ENCODE assay signal across 29 cellular contexts in the genomic region with DNA sequence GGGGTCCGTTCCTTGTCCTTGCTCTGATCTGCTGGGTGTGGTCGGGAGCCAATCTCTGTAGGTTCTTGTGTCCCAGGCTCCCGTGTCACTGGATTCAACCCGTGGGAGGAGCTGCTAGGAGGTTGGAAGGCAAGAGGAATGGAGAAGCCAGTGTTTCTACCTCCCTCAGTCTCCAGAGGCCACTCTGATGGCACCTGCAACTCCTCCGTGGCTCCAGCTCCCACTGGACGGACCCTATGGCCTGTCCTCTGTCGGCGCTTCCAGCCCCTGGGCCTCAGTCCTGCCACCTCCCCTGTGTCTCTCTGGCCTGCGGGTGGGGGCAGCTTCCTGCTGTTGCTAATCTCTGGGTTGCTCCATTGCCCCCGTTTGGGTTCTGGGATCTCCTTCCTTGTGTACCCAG.
DNase-seq lines count a peak whose midpoint lies in the region; ATAC-seq, FAIRE-seq and TF ChIP-seq lines count a peak whose summit lies in the region.
"Had no signal": no experiment of that assay in that cellular context is flagged by ENCODE, and none has a peak within 500 bp of the region (broad histone marks: within the 10 kb centered on the region; RNA-seq: fewer than 3 reads in every experiment).

No MANE protein-coding gene starts in this region.

- H3K27me3 ChIP-seq in HepG2 (ENCODE audit: control insufficient read depth in 1 of 2, insufficient read depth in 2 of 2, low read length in 2 of 2) (no peaks in the 10 kb centered on the region), subcutaneous abdominal adipose tissue (ENCODE audit: control insufficient read depth in 5 of 5, insufficient read depth in 4 of 5, low read length in 5 of 5) (no peaks in the 10 kb centered on the region), colonic mucosa (no peaks in the 10 kb centered on the region), gastroesophageal sphincter (no peaks in the 10 kb centered on the region), mesendoderm (ENCODE audit: insufficient read depth, low read length, poor library complexity) (no peaks in the 10 kb centered on the region)
- H3K27me3 ChIP-seq: ovary, right atrium auricular region, transverse colon had no signal

- peak overlapping the region; percentile 82 for H3K27ac Mint-ChIP-seq in central memory CD8-positive, alpha-beta T cell (ENCODE audit: low read depth)
- H3K27ac Mint-ChIP-seq: activated CD4-positive, alpha-beta memory T cell treated with anti-CD3 and anti-CD28 coated beads for 36 hours; stimulated activated naive CD8-positive, alpha-beta T cell treated with anti-CD3 and anti-CD28 coated beads, Interleukin-15, Interleukin-2, amounts not matched to agents 100 ng/mL and 50 ng/mL, for 24 hours had no signal

- H3K4me1 ChIP-seq in HepG2 (ENCODE audit: insufficient read depth, low read length) (peaks cover 70% of the 10 kb centered on the region), subcutaneous abdominal adipose tissue (ENCODE audit: control insufficient read depth in 5 of 5, insufficient read depth in 5 of 5, low read length in 5 of 5) (peaks cover 22 to 76% (median 66%) of the 10 kb centered on the region in 5 donors), colonic mucosa (peaks cover 13% of the 10 kb centered on the region), gastroesophageal sphincter (peaks cover 0 to 31% (median 6%) of the 10 kb centered on the region in 3 donors), mesendoderm (ENCODE audit: control insufficient read depth, low read depth, low read length) (peaks cover 11% of the 10 kb centered on the region)

- peaks cover 40% of the 10 kb centered on the region for H3K4me1 Mint-ChIP-seq in central memory CD8-positive, alpha-beta T cell

- peaks cover 91% of the 10 kb centered on the region for H4K20me1 ChIP-seq in HepG2 (ENCODE audit: insufficient read depth, low read length)

- no TSS peak for BruUV-seq in HepG2 (replicated peaks; lab: Mats Ljungman, UMichigan)

- H3K9ac ChIP-seq in HepG2 (ENCODE audit: insufficient read depth, low read depth, low read length) = no peak overlapping the region
- peak overlapping the region in 1 of 5 donors; percentile 68 for H3K9ac ChIP-seq in subcutaneous abdominal adipose tissue (ENCODE audit: low read length in 5 of 5)
- H3K9ac ChIP-seq in colonic mucosa (ENCODE audit: low read depth in 2 of 2, low read length in 2 of 2) = no peak overlapping the region
- no peak overlapping the region for H3K9ac ChIP-seq in mesendoderm (ENCODE audit: low read length)

- no peak overlapping the region for H3K18ac ChIP-seq in mesendoderm (ENCODE audit: low read length)

- no peak overlapping the region for H3K56ac ChIP-seq in mesendoderm (ENCODE audit: low read length)

- in situ Hi-C loops in HepG2 (cut with HindIII; ENCODE audit: extremely low pct_ligation_motif_present, low pct_unique_long_range_greater_than_20kb) = no loop called here

- H2BK5ac ChIP-seq in mesendoderm (ENCODE audit: low read length) = no peak overlapping the region

- 98% methylated on average over 10 of the region's 10 CpGs for WGBS in HepG2 (ENCODE audit: low lambda C conversion rate)
- WGBS in gastroesophageal sphincter (ENCODE audit: low coverage in 1 of 2), 2 donors = 93% methylated on average over 7 of the region's 10 CpGs; no CpG with 5 or more reads in 1 of the 2 donors
- no CpG with 5 or more reads among the region's 10 CpGs for WGBS in mesendoderm (ENCODE audit: extremely low coverage, insufficient coverage, low lambda C conversion rate)

- H3K4ac ChIP-seq in mesendoderm (ENCODE audit: low read depth, low read length) = no peak overlapping the region

- no peak overlapping the region for H2BK15ac ChIP-seq in mesendoderm (replicated peaks; ENCODE audit: low read depth)

- CTCF ChIA-PET in HepG2 (lab: Yijun Ruan, JAX; ENCODE audit: low intra/inter-chr PET ratio, low total read pairs) = no interaction called here

- H3K4me2 ChIP-seq in HepG2 (ENCODE audit: low read depth, low read length) (no peak overlapping the region), mesendoderm (ENCODE audit: low read length) (no peak overlapping the region)

- no peaks in the 10 kb centered on the region for H3K27me3 Mint-ChIP-seq in central memory CD8-positive, alpha-beta T cell
- H3K27me3 Mint-ChIP-seq: activated CD4-positive, alpha-beta memory T cell treated with anti-CD3 and anti-CD28 coated beads for 36 hours; stimulated activated naive CD8-positive, alpha-beta T cell treated with anti-CD3 and anti-CD28 coated beads, Interleukin-15, Interleukin-2, amounts not matched to agents 100 ng/mL and 50 ng/mL, for 24 hours had no signal

- H3K4me3 ChIP-seq in HepG2 (replicated peaks in 1 of 3; ENCODE audit: insufficient read depth in 1 of 3, low read depth in 2 of 3, low read length in 3 of 3) = no peak overlapping the region
- peak overlapping the region in 1 of 5 donors; percentile 27 for H3K4me3 ChIP-seq in subcutaneous abdominal adipose tissue (ENCODE audit: low read depth in 1 of 5, low read length in 5 of 5)
- H3K4me3 ChIP-seq in colonic mucosa = no peak overlapping the region
- no peak overlapping the region for H3K4me3 ChIP-seq in gastroesophageal sphincter
- H3K4me3 ChIP-seq in mesendoderm (ENCODE audit: low read length) = no peak overlapping the region
- H3K4me3 ChIP-seq: ovary, right atrium auricular region, transverse colon had no signal

- no peak overlapping the region for H2AFZ ChIP-seq in HepG2 (ENCODE audit: low read length)

- H3K4me3 Mint-ChIP-seq in central memory CD8-positive, alpha-beta T cell = no peak overlapping the region
- H3K4me3 Mint-ChIP-seq: activated CD4-positive, alpha-beta memory T cell treated with anti-CD3 and anti-CD28 coated beads for 36 hours; stimulated activated naive CD8-positive, alpha-beta T cell treated with anti-CD3 and anti-CD28 coated beads, Interleukin-15, Interleukin-2, amounts not matched to agents 100 ng/mL and 50 ng/mL, for 24 hours; WTC11 had no signal

- POLR2A ChIA-PET in HepG2 (lab: Yijun Ruan, JAX) = interaction anchor here (1.0 kb wide), 1 partner anchor 18 kb away, joined by 3 read pairs; no protein-coding TSS in a partner anchor

- intact Hi-C loops in HepG2 (cut with micrococcal nuclease; ENCODE audit: unreplicated experiment) = no loop called here
- intact Hi-C loops in colonic mucosa (cut with DNase I) = no loop called here

- TF ChIP-seq CTCF in HepG2 (CRISPR knock-in tag; IDR thresholded peaks at IDR 0.05) (no peak), colonic mucosa (IDR thresholded peaks at IDR 0.05) (no peak), gastroesophageal sphincter (IDR thresholded peaks at IDR 0.05) (no peak)

- H2BK120ac ChIP-seq in mesendoderm (ENCODE audit: low read depth, low read length) = no peak overlapping the region

- H4K5ac ChIP-seq in mesendoderm (ENCODE audit: low read length) = no peak overlapping the region

- H4K8ac ChIP-seq in mesendoderm (ENCODE audit: low read depth, low read length) = no peak overlapping the region

- H3K79me2 ChIP-seq in HepG2 (ENCODE audit: insufficient read depth, low read length) (peaks cover 93% of the 10 kb centered on the region), mesendoderm (ENCODE audit: control insufficient read depth, insufficient read depth, low read length) (peaks cover 19% of the 10 kb centered on the region)

- no peaks in the 10 kb centered on the region for H3K9me3 Mint-ChIP-seq in central memory CD8-positive, alpha-beta T cell
- H3K9me3 Mint-ChIP-seq: activated CD4-positive, alpha-beta memory T cell treated with anti-CD3 and anti-CD28 coated beads for 36 hours; stimulated activated naive CD8-positive, alpha-beta T cell treated with anti-CD3 and anti-CD28 coated beads, Interleukin-15, Interleukin-2, amounts not matched to agents 100 ng/mL and 50 ng/mL, for 24 hours had no signal

- no peak overlapping the region for H3K23ac ChIP-seq in mesendoderm (ENCODE audit: low read length)

- H2AK5ac ChIP-seq in mesendoderm (ENCODE audit: low read length) = no peak overlapping the region

- peaks cover 28% of the 10 kb centered on the region for H3K79me1 ChIP-seq in mesendoderm (ENCODE audit: low read length)

- H3K27ac ChIP-seq in HepG2 (ENCODE audit: extremely low read length, insufficient read depth, low read length) = no peak overlapping the region
- peak overlapping the region; percentile 71 for H3K27ac ChIP-seq in subcutaneous abdominal adipose tissue (ENCODE audit: low read depth, low read length)
- no peak overlapping the region for H3K27ac ChIP-seq in colonic mucosa
- H3K27ac ChIP-seq in gastroesophageal sphincter = no peak overlapping the region
- H3K27ac ChIP-seq in mesendoderm (ENCODE audit: low read depth, low read length) = no peak overlapping the region
- H3K27ac ChIP-seq: ovary, right atrium auricular region, transverse colon had no signal

- TF ChIP-seq POLR2A in HepG2 (IDR thresholded peaks at IDR 0.05; ENCODE audit: insufficient read depth in 1 of 2, low read depth in 2 of 2, low read length in 2 of 2) (no peak), gastroesophageal sphincter (IDR thresholded peaks at IDR 0.05) (no peak)

- TF ChIP-seq EP300 in HepG2 (IDR thresholded peaks at IDR 0.05; ENCODE audit: low read depth in 2 of 2, low read length in 2 of 2) (no peak), HepG2 (CRISPR knock-in tag; IDR thresholded peaks at IDR 0.05; ENCODE audit: borderline replicate concordance) (no peak), gastroesophageal sphincter (IDR thresholded peaks at IDR 0.05) (no peak)

- no peak for TF ChIP-seq RAD21 in HepG2 (CRISPR knock-in tag; IDR thresholded peaks at IDR 0.05)

- peaks cover 3% of the 10 kb centered on the region; the same call in 1 of the 2 replicates for H3K9me3 ChIP-seq in HepG2 (ENCODE audit: low read length)
- no peaks in the 10 kb centered on the region for H3K9me3 ChIP-seq in subcutaneous abdominal adipose tissue (ENCODE audit: control insufficient read depth in 5 of 5, low read length in 5 of 5)
- H3K9me3 ChIP-seq in colonic mucosa = no peaks in the 10 kb centered on the region
- H3K9me3 ChIP-seq in gastroesophageal sphincter = no peaks in the 10 kb centered on the region
- H3K9me3 ChIP-seq: ovary, right atrium auricular region, transverse colon had no signal

- H3K36me3 ChIP-seq in HepG2 (replicated peaks in 1 of 2; ENCODE audit: control insufficient read depth in 1 of 2, insufficient read depth in 2 of 2, low read length in 2 of 2) = peaks cover 18 to 51% of the 10 kb centered on the region in 2 experiments
- no peaks in the 10 kb centered on the region for H3K36me3 ChIP-seq in subcutaneous abdominal adipose tissue (ENCODE audit: control insufficient read depth in 5 of 5, insufficient read depth in 5 of 5, low read length in 5 of 5)
- no peaks in the 10 kb centered on the region for H3K36me3 ChIP-seq in colonic mucosa
- no peaks in the 10 kb centered on the region for H3K36me3 ChIP-seq in gastroesophageal sphincter
- H3K36me3 ChIP-seq in mesendoderm (ENCODE audit: control insufficient read depth, insufficient read depth, low read length) = no peaks in the 10 kb centered on the region
- H3K36me3 ChIP-seq: ovary, right atrium auricular region, transverse colon had no signal

- ATAC-seq in central memory CD8-positive, alpha-beta T cell (replicated peaks; ENCODE audit: extremely low read depth, poor library complexity, severe bottlenecking) = no peak
- ATAC-seq in HepG2 (no peak), gastroesophageal sphincter (no peak)
- ATAC-seq: WTC11 had no signal

- DNase-seq in NCI-H1092 treated with DMSO at 0.1 percent for 48 hours (lab: John Stamatoyannopoulos, UW) (peak; percentile 35), NCI-H1092 (lab: John Stamatoyannopoulos, UW) (no peak), HepG2 (ENCODE audit: low spot score) (no peak), colonic mucosa (no peak), mesendoderm (no peak)
- DNase-seq in central memory CD8-positive, alpha-beta T cell (ENCODE audit: low spot score in 2 of 2) = no peak
- DNase-seq: 8988T; activated CD4-positive, alpha-beta memory T cell treated with anti-CD3 and anti-CD28 coated beads for 36 hours; activated T-cell treated with anti-CD3 and anti-CD28 coated beads, Interleukin-2, amount 50 U/mL, for 1 hour; AML-193; amygdala; EL; KBM-7; kidney glomerular epithelial cell; MM.1S; NCI-H146; NCI-H2171; NCI-H524 treated with DMSO at 0.1 percent for 48 hours; ovary; RPMI8226; stimulated activated CD4-positive, alpha-beta T cell treated with anti-CD3 and anti-CD28 coated beads, Interleukin-4, amount 100 ng/mL, for 24 hours; T-helper 9 cell; transverse colon had no signal

- peaks cover 14% of the 10 kb centered on the region for H3K36me3 Mint-ChIP-seq in central memory CD8-positive, alpha-beta T cell (ENCODE audit: insufficient read depth)

- no peak for FAIRE-seq in HepG2 (lab: Jason Lieb, UNC)
- FAIRE-seq: H54 had no signal
